In genomic region chr7:34058791-34059550, GRCh38 we compare ENCODE assay signal across 16 cellular contexts.
DNase-seq lines count a peak whose midpoint lies in the region; ATAC-seq and TF ChIP-seq lines count a peak whose summit lies in the region.
"Had no signal": no experiment of that assay in that cellular context is flagged by ENCODE, and none has a peak within 500 bp of the region (broad histone marks: within the 10 kb centered on the region; RNA-seq: fewer than 3 reads in every experiment).

No MANE protein-coding gene starts in this region.

- H3K27me3 ChIP-seq in endodermal cell (ENCODE audit: control insufficient read depth, insufficient read depth, low read length, poor library complexity, severe bottlenecking): peaks cover 20% of the 10 kb centered on the region
- H3K27me3 ChIP-seq: neutrophil had no signal

- peaks cover 26% of the 10 kb centered on the region for H3K27me3 Mint-ChIP-seq in endodermal cell (ENCODE audit: insufficient read depth)
- H3K27me3 Mint-ChIP-seq: activated naive CD4-positive, alpha-beta T cell treated with anti-CD3 and anti-CD28 coated beads, Interleukin-2, amount 50 U/mL, for 24 hours; effector memory CD8-positive, alpha-beta T cell; T-cell had no signal

- no peak overlapping the region for H3K27ac ChIP-seq in endodermal cell (ENCODE audit: low read depth, low read length)
- H3K27ac ChIP-seq: C4-2B, neutrophil had no signal

- WGBS in lower leg skin, 2 donors: 18 to 25% methylated on average over 7 of the region's 7 CpGs
- WGBS in endodermal cell (ENCODE audit: insufficient coverage in 1 of 2, insufficient read length in 1 of 2), 2 experiments: 64 to 66% methylated on average over 2 to 7 of the region's 7 CpGs

- TF ChIP-seq CTCF in lower leg skin (IDR thresholded peaks at IDR 0.05): no peak
- no peak for TF ChIP-seq CTCF in endodermal cell (conservative IDR thresholded peaks at IDR 0.05)

- no peak for TF ChIP-seq POLR2A in lower leg skin (IDR thresholded peaks at IDR 0.05)

- H3K4me1 ChIP-seq in endodermal cell (ENCODE audit: control insufficient read depth, insufficient read depth, low read length): peaks cover 4% of the 10 kb centered on the region

- ATAC-seq in HG02588 (IDR thresholded peaks at IDR 0.05; ENCODE audit: unreplicated experiment): no peak
- ATAC-seq: activated CD8-positive, alpha-beta T cell treated with anti-CD3 and anti-CD28 coated beads, Interleukin-2, amount 10 ng/mL, durations not matched to agents 7 days and 5 days; effector memory CD8-positive, alpha-beta T cell; T-cell had no signal

- H3K4me3 ChIP-seq in lower leg skin (ENCODE audit: low read depth, poor library complexity, severe bottlenecking) (no peak overlapping the region), endodermal cell (ENCODE audit: low read length) (no peak overlapping the region)

- peak; percentile 70 for DNase-seq in ELF-1 (ENCODE audit: low read depth, low spot score)
- peak; percentile 82 to 90 for DNase-seq in NCI-H446 (lab: John Stamatoyannopoulos, UW)
- DNase-seq in fibroblast of peridontal ligament (ENCODE audit: extremely low read depth): peak; percentile 45
- DNase-seq in pons (ENCODE audit: low spot score): peak; percentile 55
- DNase-seq in lower leg skin (ENCODE audit: low spot score in 2 of 2): no peak
- no peak for DNase-seq in endodermal cell
- DNase-seq in activated gamma-delta T cell (lab: John Stamatoyannopoulos, UW): no peak
- DNase-seq: activated CD8-positive, alpha-beta T cell treated with anti-CD3 and anti-CD28 coated beads, Interleukin-2, amount 10 ng/mL, durations not matched to agents 7 days and 5 days; effector memory CD8-positive, alpha-beta T cell; islet precursor cell; stimulated activated CD4-positive, alpha-beta T cell treated with anti-CD3 and anti-CD28 coated beads, Interleukin-4, amount 100 ng/mL, for 24 hours; T-cell had no signal

- H3K4me3 Mint-ChIP-seq in endodermal cell: no peak overlapping the region
- H3K4me3 Mint-ChIP-seq: activated CD8-positive, alpha-beta T cell treated with anti-CD3 and anti-CD28 coated beads, Interleukin-2, amount 10 ng/mL, durations not matched to agents 7 days and 5 days; activated naive CD4-positive, alpha-beta T cell treated with anti-CD3 and anti-CD28 coated beads, Interleukin-2, amount 50 U/mL, for 24 hours; effector memory CD8-positive, alpha-beta T cell; T-cell had no signal

- peaks cover 19% of the 10 kb centered on the region for H3K4me1 Mint-ChIP-seq in endodermal cell
- H3K4me1 Mint-ChIP-seq: activated naive CD4-positive, alpha-beta T cell treated with anti-CD3 and anti-CD28 coated beads, Interleukin-2, amount 50 U/mL, for 24 hours; T-cell had no signal

- H3K27ac Mint-ChIP-seq in endodermal cell: no peak overlapping the region
- H3K27ac Mint-ChIP-seq: activated CD8-positive, alpha-beta T cell treated with anti-CD3 and anti-CD28 coated beads, Interleukin-2, amount 10 ng/mL, durations not matched to agents 7 days and 5 days; activated naive CD4-positive, alpha-beta T cell treated with anti-CD3 and anti-CD28 coated beads, Interleukin-2, amount 50 U/mL, for 24 hours; effector memory CD8-positive, alpha-beta T cell; T-cell had no signal

- no peaks in the 10 kb centered on the region for H3K9me3 Mint-ChIP-seq in endodermal cell
- H3K9me3 Mint-ChIP-seq: activated naive CD4-positive, alpha-beta T cell treated with anti-CD3 and anti-CD28 coated beads, Interleukin-2, amount 50 U/mL, for 24 hours; effector memory CD8-positive, alpha-beta T cell had no signal

- peaks cover 20% of the 10 kb centered on the region for H3K36me3 ChIP-seq in endodermal cell (ENCODE audit: control insufficient read depth, insufficient read depth, low read length)
- H3K36me3 ChIP-seq: neutrophil had no signal

- no peak overlapping the region for H3K9ac ChIP-seq in endodermal cell (ENCODE audit: extremely low read depth, low read length, poor library complexity, severe bottlenecking)

- intact Hi-C loops in lower leg skin (cut with DNase I; ENCODE audit: low total_unique reads): no loop called here

- no peaks in the 10 kb centered on the region for H3K9me3 ChIP-seq in endodermal cell (ENCODE audit: control insufficient read depth, low read length)
- H3K9me3 ChIP-seq: neutrophil had no signal

- H3K36me3 Mint-ChIP-seq in endodermal cell (ENCODE audit: low read depth): peaks cover 71% of the 10 kb centered on the region
- H3K36me3 Mint-ChIP-seq: activated naive CD4-positive, alpha-beta T cell treated with anti-CD3 and anti-CD28 coated beads, Interleukin-2, amount 50 U/mL, for 24 hours; T-cell had no signal

Comparison
In these comparisons a context has a peak if more than half of its experiments do, and no peak if none do; other contexts are left out.
1. DNase-seq: peak in ELF-1 (single experiment), NCI-H446 (2 of 2), fibroblast of peridontal ligament (single experiment) and pons (single experiment); none in lower leg skin (0 of 2), endodermal cell (single experiment) and activated gamma-delta T cell (single experiment).